In genomic region chr16:86414991-86415740, GRCh38 we compare ENCODE assay signal across 33 cellular contexts.
DNase-seq lines count a peak whose midpoint lies in the region; ATAC-seq and TF ChIP-seq lines count a peak whose summit lies in the region.
"Had no signal": no experiment of that assay in that cellular context is flagged by ENCODE, and none has a peak within 500 bp of the region (broad histone marks: within the 10 kb centered on the region; RNA-seq: fewer than 3 reads in every experiment).

No MANE protein-coding gene starts in this region.

- DNase-seq in Karpas-422 (peak; percentile 9), dermis blood vessel endothelial cell (peak; percentile 96), left lung (no peak)
- no peak for DNase-seq in CD8-positive, alpha-beta memory T cell
- DNase-seq: ACHN; activated CD4-positive, alpha-beta T cell treated with anti-CD3 and anti-CD28 coated beads for 36 hours; activated CD8-positive, alpha-beta T cell treated with anti-CD3 and anti-CD28 coated beads, Interleukin-2, amount 10 ng/mL, durations not matched to agents 7 days and 5 days; activated naive CD4-positive, alpha-beta T cell treated with anti-CD3 and anti-CD28 coated beads, Interleukin-2, amount 50 U/mL, for 16 hours; anterior cingulate cortex; effector memory CD4-positive, alpha-beta T cell; erythroblast; foreskin fibroblast; immature natural killer cell; left colon; naive B cell; NCI-H1092 treated with DMSO at 0.1 percent for 48 hours; NCI-H1694 treated with DMSO at 0.1 percent for 48 hours; NCI-H82; Peyer's patch; retina; SIG-M5; stimulated activated CD4-positive, alpha-beta T cell treated with anti-CD3 and anti-CD28 coated beads, Interleukin-1b, Interleukin-23, amount 100 ng/mL, for 48 hours; stimulated activated naive CD4-positive, alpha-beta T cell treated with Interleukin-2 at 50 U/mL for 16 hours had no signal

- no peak overlapping the region for H3K4me3 Mint-ChIP-seq in CD8-positive, alpha-beta memory T cell
- H3K4me3 Mint-ChIP-seq: activated CD4-positive, alpha-beta T cell treated with anti-CD3 and anti-CD28 coated beads for 36 hours; activated CD8-positive, alpha-beta T cell treated with anti-CD3 and anti-CD28 coated beads, Interleukin-2, amount 10 ng/mL, durations not matched to agents 7 days and 5 days; B cell; immature natural killer cell; mesothelial cell of epicardium; naive B cell; T-helper 2 cell treated with Interferon-gamma antibody and Interleukin-4, amounts not matched to agents 5 μg/mL and 100 μg/mL, for 36 hours had no signal

- no peaks in the 10 kb centered on the region for H3K36me3 ChIP-seq in Karpas-422 (ENCODE audit: insufficient read depth, low read length)
- no peaks in the 10 kb centered on the region for H3K36me3 ChIP-seq in left lung
- H3K36me3 ChIP-seq in rectal smooth muscle tissue (ENCODE audit: control insufficient read depth, insufficient read depth, low read length): no peaks in the 10 kb centered on the region
- H3K36me3 ChIP-seq in CD8-positive, alpha-beta memory T cell (ENCODE audit: insufficient read depth, low read length): no peaks in the 10 kb centered on the region
- H3K36me3 ChIP-seq: breast epithelium, Peyer's patch had no signal

- peaks cover 0 to 7% of the 10 kb centered on the region in 2 donors for H3K27me3 Mint-ChIP-seq in CD8-positive, alpha-beta memory T cell

- intact Hi-C loops in left lung (cut with DNase I): no loop called here

- no peak overlapping the region for H3K4me2 ChIP-seq in Karpas-422 (ENCODE audit: low read depth, low read length, poor library complexity, severe bottlenecking)

- TF ChIP-seq CTCF in left lung (IDR thresholded peaks at IDR 0.05): no peak

- no peaks in the 10 kb centered on the region for H3K36me3 Mint-ChIP-seq in CD8-positive, alpha-beta memory T cell
- H3K36me3 Mint-ChIP-seq: immature natural killer cell, mesothelial cell of epicardium had no signal

- H3K4me1 Mint-ChIP-seq in CD8-positive, alpha-beta memory T cell: no peaks in the 10 kb centered on the region
- H3K4me1 Mint-ChIP-seq: B cell, immature natural killer cell, naive B cell had no signal

- no peaks in the 10 kb centered on the region for H3K4me1 ChIP-seq in Karpas-422 (ENCODE audit: low read length)
- no peaks in the 10 kb centered on the region for H3K4me1 ChIP-seq in left lung
- H3K4me1 ChIP-seq in rectal smooth muscle tissue (ENCODE audit: control insufficient read depth, insufficient read depth, low read length): peaks cover 7% of the 10 kb centered on the region
- H3K4me1 ChIP-seq in CD8-positive, alpha-beta memory T cell (ENCODE audit: insufficient read depth, low read length): no peaks in the 10 kb centered on the region
- H3K4me1 ChIP-seq: breast epithelium, Peyer's patch had no signal

- H3K9me3 ChIP-seq in Karpas-422 (ENCODE audit: low read length): no peaks in the 10 kb centered on the region
- H3K9me3 ChIP-seq in left lung: no peaks in the 10 kb centered on the region
- no peaks in the 10 kb centered on the region for H3K9me3 ChIP-seq in CD8-positive, alpha-beta memory T cell (ENCODE audit: low read length)
- H3K9me3 ChIP-seq: Peyer's patch had no signal

- H4K20me1 ChIP-seq in Karpas-422 (ENCODE audit: insufficient read depth, low read depth, low read length): no peaks in the 10 kb centered on the region

- H3K79me2 ChIP-seq in Karpas-422 (ENCODE audit: low read length): no peaks in the 10 kb centered on the region

- H3K27ac Mint-ChIP-seq in CD8-positive, alpha-beta memory T cell: no peak overlapping the region
- H3K27ac Mint-ChIP-seq: activated CD4-positive, alpha-beta T cell treated with anti-CD3 and anti-CD28 coated beads for 36 hours; activated CD8-positive, alpha-beta T cell treated with anti-CD3 and anti-CD28 coated beads, Interleukin-2, amount 10 ng/mL, durations not matched to agents 7 days and 5 days; activated T-helper 2 cell treated with anti-CD3 and anti-CD28 coated beads, Interferon-gamma antibody, Interleukin-2, Interleukin-4, amounts not matched to agents 10 μg/mL and 5 μg/mL and 100 μg/mL, durations not matched to agents 14 hours and 24 hours and 36 hours; B cell; immature natural killer cell; mesothelial cell of epicardium; T-helper 2 cell treated with Interferon-gamma antibody and Interleukin-4, amounts not matched to agents 5 μg/mL and 100 μg/mL, for 36 hours had no signal

- H3K27me3 ChIP-seq in Karpas-422 (ENCODE audit: low read length) (no peaks in the 10 kb centered on the region), left lung (no peaks in the 10 kb centered on the region), rectal smooth muscle tissue (ENCODE audit: control insufficient read depth, insufficient read depth, low read length) (no peaks in the 10 kb centered on the region)
- no peaks in the 10 kb centered on the region for H3K27me3 ChIP-seq in CD8-positive, alpha-beta memory T cell (ENCODE audit: insufficient read depth, low read length, poor library complexity, severe bottlenecking)
- H3K27me3 ChIP-seq: Peyer's patch had no signal

- H3K9me3 Mint-ChIP-seq in CD8-positive, alpha-beta memory T cell: peaks cover 0 to 6% (median 3%) of the 10 kb centered on the region in 5 donors
- H3K9me3 Mint-ChIP-seq: immature natural killer cell had no signal

- no peak overlapping the region for H3K4me3 ChIP-seq in Karpas-422 (ENCODE audit: low read length)
- H3K4me3 ChIP-seq in left lung: no peak overlapping the region
- H3K4me3 ChIP-seq in rectal smooth muscle tissue (ENCODE audit: low read length): no peak overlapping the region
- no peak overlapping the region for H3K4me3 ChIP-seq in CD8-positive, alpha-beta memory T cell (ENCODE audit: low read length)
- H3K4me3 ChIP-seq: breast epithelium, K562, Peyer's patch had no signal

- CTCF ChIA-PET in CD8-positive, alpha-beta memory T cell (lab: Charles Lee): no interaction called here

- POLR2A ChIA-PET in CD8-positive, alpha-beta memory T cell (lab: Charles Lee): no interaction called here

- no peak overlapping the region for H2AFZ ChIP-seq in Karpas-422 (ENCODE audit: low read length)

- H3K9ac ChIP-seq in Karpas-422 (ENCODE audit: low read length): no peak overlapping the region
- H3K9ac ChIP-seq in rectal smooth muscle tissue (ENCODE audit: low read length): no peak overlapping the region

- peak; percentile 30 for ATAC-seq in left lung
- ATAC-seq in HG03469 (IDR thresholded peaks at IDR 0.05; ENCODE audit: unreplicated experiment): no peak
- ATAC-seq in GM21367 (IDR thresholded peaks at IDR 0.05; ENCODE audit: unreplicated experiment): no peak
- ATAC-seq: activated CD4-positive, alpha-beta T cell treated with anti-CD3 and anti-CD28 coated beads for 36 hours; activated CD8-positive, alpha-beta T cell treated with anti-CD3 and anti-CD28 coated beads, Interleukin-2, amount 10 ng/mL, durations not matched to agents 7 days and 5 days; K562; left colon had no signal

- H3K9me2 ChIP-seq in Karpas-422 (replicated peaks; ENCODE audit: insufficient read depth, low read length): no peaks in the 10 kb centered on the region

- H3K27ac ChIP-seq in Karpas-422 (ENCODE audit: low read length) (no peak overlapping the region), left lung (peak overlapping the region in 1 of 2 donors; percentile 48), rectal smooth muscle tissue (ENCODE audit: low read depth, low read length) (peak overlapping the region; percentile 56)
- H3K27ac ChIP-seq in CD8-positive, alpha-beta memory T cell (ENCODE audit: low read depth, low read length): no peak overlapping the region
- H3K27ac ChIP-seq: breast epithelium, VCaP had no signal

Comparison
In these comparisons a context has a peak if more than half of its experiments do, and no peak if none do; other contexts are left out.
1. DNase-seq: peak in Karpas-422 (single experiment) and dermis blood vessel endothelial cell (single experiment); none in left lung (0 of 2) and CD8-positive, alpha-beta memory T cell (0 of 5).